In the genomic region with DNA sequence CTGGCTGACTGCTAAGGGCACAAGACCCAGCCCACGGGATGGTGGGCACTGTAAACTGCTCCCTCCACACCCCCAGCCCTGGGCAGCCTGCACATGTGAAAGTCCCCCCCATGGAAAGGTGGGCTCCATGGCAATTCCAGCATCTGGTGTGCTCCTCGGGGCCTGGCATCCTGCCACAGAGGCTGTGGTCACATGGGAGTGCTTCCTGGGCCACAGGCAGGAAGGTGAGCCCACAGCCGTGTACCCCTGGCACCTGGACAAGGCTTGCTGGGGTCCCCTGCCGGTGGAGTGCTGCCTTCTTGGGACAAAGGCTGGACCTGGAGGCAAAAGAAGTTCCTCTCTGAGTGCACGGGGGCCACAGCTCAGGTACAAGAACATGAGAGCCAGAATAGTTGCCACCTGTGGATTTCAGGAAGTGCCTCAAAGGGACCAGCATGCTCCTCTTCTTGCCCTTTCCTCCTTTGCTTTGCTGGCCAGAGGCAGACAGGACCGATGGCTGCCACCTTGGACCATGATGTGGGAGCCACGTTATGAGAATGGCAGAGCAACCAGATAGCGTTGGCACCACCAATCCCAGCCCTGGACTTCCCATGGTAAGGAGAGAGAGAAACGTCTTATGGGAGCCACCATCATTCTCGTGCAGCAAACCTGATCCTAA, we compare ENCODE assay signal across 20 cellular contexts.
A peak's percentile ranks its signal among the peaks of the same experiment; 100 is the strongest.
DNase-seq lines count a peak whose midpoint lies in the region; ATAC-seq and TF ChIP-seq lines count a peak whose summit lies in the region.
"Had no signal": no experiment of that assay in that cellular context is flagged by ENCODE, and none has a peak within 500 bp of the region (broad histone marks: within the 10 kb centered on the region; RNA-seq: fewer than 3 reads in every experiment).

No MANE protein-coding gene starts in this region.

- no peak overlapping the region for H3K27ac Mint-ChIP-seq in activated naive CD4-positive, alpha-beta T cell treated with anti-CD3 and anti-CD28 coated beads, Interleukin-2, amount 10 ng/mL, durations not matched to agents 7 days and 5 days
- H3K27ac Mint-ChIP-seq in activated naive CD4-positive, alpha-beta T cell treated with anti-CD3 and anti-CD28 coated beads, Interleukin-2, amount 50 U/mL, for 72 hours: peak overlapping the region in 1 of 2 donors; percentile 32
- peak overlapping the region; percentile 67 for H3K27ac Mint-ChIP-seq in neural crest cell (ENCODE audit: unreplicated experiment)
- H3K27ac Mint-ChIP-seq: IgD-negative memory B cell; nephron; stimulated activated naive CD8-positive, alpha-beta T cell treated with anti-CD3 and anti-CD28 coated beads, Interleukin-15, Interleukin-2, amounts not matched to agents 100 ng/mL and 50 ng/mL, for 24 hours had no signal

- CTCF ChIA-PET in activated naive CD4-positive, alpha-beta T cell treated with anti-CD3 and anti-CD28 coated beads, Interleukin-2, amount 10 ng/mL, durations not matched to agents 7 days and 5 days (lab: Charles Lee): no interaction called here

- no peak for ATAC-seq in activated naive CD4-positive, alpha-beta T cell treated with anti-CD3 and anti-CD28 coated beads, Interleukin-2, amount 50 U/mL, for 72 hours
- no peak for ATAC-seq in HG02678 (IDR thresholded peaks at IDR 0.05; ENCODE audit: unreplicated experiment)
- no peak for ATAC-seq in HG02884 (IDR thresholded peaks at IDR 0.05; ENCODE audit: unreplicated experiment)
- no peak for ATAC-seq in HG03039 (IDR thresholded peaks at IDR 0.05; ENCODE audit: unreplicated experiment)
- ATAC-seq: heart right ventricle, left lung had no signal

- peak; percentile 35 for DNase-seq in activated naive CD4-positive, alpha-beta T cell treated with anti-CD3 and anti-CD28 coated beads, Interleukin-2, amount 10 ng/mL, durations not matched to agents 7 days and 5 days
- DNase-seq in activated naive CD4-positive, alpha-beta T cell treated with anti-CD3 and anti-CD28 coated beads, Interleukin-2, amount 50 U/mL, for 72 hours (ENCODE audit: low spot score in 2 of 2): no peak
- DNase-seq in EH (ENCODE audit: low read depth): peak; percentile 2
- DNase-seq in NCI-H2171 treated with DMSO at 0.1 percent for 48 hours (lab: John Stamatoyannopoulos, UW): peak; percentile 76
- DNase-seq in neural crest cell (ENCODE audit: low read depth, low spot score): no peak
- DNase-seq: activated CD8-positive, alpha-beta memory T cell treated with anti-CD3 and anti-CD28 coated beads, Interleukin-2, amount 50 U/mL, for 4 hours; activated gamma-delta T cell; anterior cingulate cortex; CD4-positive, CD25-positive, alpha-beta regulatory T cell; dermis blood vessel endothelial cell; heart right ventricle; NCI-H1694 treated with DMSO at 0.1 percent for 48 hours; trophoblast cell had no signal

- no peak for TF ChIP-seq CTCF in neural crest cell (conservative IDR thresholded peaks at IDR 0.05)

- peaks cover 5% of the 10 kb centered on the region for H3K4me1 Mint-ChIP-seq in activated naive CD4-positive, alpha-beta T cell treated with anti-CD3 and anti-CD28 coated beads, Interleukin-2, amount 10 ng/mL, durations not matched to agents 7 days and 5 days
- no peaks in the 10 kb centered on the region for H3K4me1 Mint-ChIP-seq in neural crest cell

- H3K27me3 Mint-ChIP-seq in activated naive CD4-positive, alpha-beta T cell treated with anti-CD3 and anti-CD28 coated beads, Interleukin-2, amount 10 ng/mL, durations not matched to agents 7 days and 5 days: peaks cover 33% of the 10 kb centered on the region
- no peaks in the 10 kb centered on the region for H3K27me3 Mint-ChIP-seq in neural crest cell (ENCODE audit: low read depth)
- H3K27me3 Mint-ChIP-seq: stimulated activated naive CD8-positive, alpha-beta T cell treated with anti-CD3 and anti-CD28 coated beads, Interleukin-15, Interleukin-2, amounts not matched to agents 100 ng/mL and 50 ng/mL, for 24 hours had no signal

- H3K4me3 Mint-ChIP-seq in activated naive CD4-positive, alpha-beta T cell treated with anti-CD3 and anti-CD28 coated beads, Interleukin-2, amount 10 ng/mL, durations not matched to agents 7 days and 5 days: no peak overlapping the region
- no peak overlapping the region for H3K4me3 Mint-ChIP-seq in neural crest cell
- H3K4me3 Mint-ChIP-seq: CD4-positive, CD25-positive, alpha-beta regulatory T cell; IgD-negative memory B cell; nephron; stimulated activated naive CD8-positive, alpha-beta T cell treated with anti-CD3 and anti-CD28 coated beads, Interleukin-15, Interleukin-2, amounts not matched to agents 100 ng/mL and 50 ng/mL, for 24 hours had no signal

- H3K36me3 Mint-ChIP-seq in activated naive CD4-positive, alpha-beta T cell treated with anti-CD3 and anti-CD28 coated beads, Interleukin-2, amount 10 ng/mL, durations not matched to agents 7 days and 5 days: no peaks in the 10 kb centered on the region
- H3K36me3 Mint-ChIP-seq in activated naive CD4-positive, alpha-beta T cell treated with anti-CD3 and anti-CD28 coated beads, Interleukin-2, amount 50 U/mL, for 72 hours: no peaks in the 10 kb centered on the region
- no peaks in the 10 kb centered on the region for H3K36me3 Mint-ChIP-seq in neural crest cell (ENCODE audit: low read depth)
- H3K36me3 Mint-ChIP-seq: IgD-negative memory B cell had no signal

- peaks cover 2% of the 10 kb centered on the region for H3K9me3 Mint-ChIP-seq in activated naive CD4-positive, alpha-beta T cell treated with anti-CD3 and anti-CD28 coated beads, Interleukin-2, amount 10 ng/mL, durations not matched to agents 7 days and 5 days
- peaks cover 0 to 4% of the 10 kb centered on the region in 2 donors for H3K9me3 Mint-ChIP-seq in activated naive CD4-positive, alpha-beta T cell treated with anti-CD3 and anti-CD28 coated beads, Interleukin-2, amount 50 U/mL, for 72 hours
- H3K9me3 Mint-ChIP-seq in neural crest cell: peaks cover 4% of the 10 kb centered on the region
- H3K9me3 Mint-ChIP-seq: CD4-positive, CD25-positive, alpha-beta regulatory T cell; stimulated activated naive CD8-positive, alpha-beta T cell treated with anti-CD3 and anti-CD28 coated beads, Interleukin-15, Interleukin-2, amounts not matched to agents 100 ng/mL and 50 ng/mL, for 24 hours had no signal

Comparison
In these comparisons a context has a peak if more than half of its experiments do, and no peak if none do; other contexts are left out.
1. DNase-seq: peak in activated naive CD4-positive, alpha-beta T cell treated with anti-CD3 and anti-CD28 coated beads, Interleukin-2, amount 10 ng/mL, durations not matched to agents 7 days and 5 days (single experiment), EH (single experiment) and NCI-H2171 treated with DMSO at 0.1 percent for 48 hours (single experiment); none in activated naive CD4-positive, alpha-beta T cell treated with anti-CD3 and anti-CD28 coated beads, Interleukin-2, amount 50 U/mL, for 72 hours (0 of 2) and neural crest cell (single experiment).